In genomic region chr1:117020526-117021156, GRCh38 we compare ENCODE assay signal across 25 cellular contexts. TPM values are rescaled to one million over a fixed set of nuclear protein-coding genes. Genes with fewer than 3 reads are reported as not detected.
"Had no signal": no experiment of that assay in that cellular context is flagged by ENCODE, and none has a peak within 500 bp of the region (broad histone marks: within the 10 kb centered on the region; RNA-seq: fewer than 3 reads in every experiment).

No MANE protein-coding gene starts in this region.

- H3K9me3 ChIP-seq: colonic mucosa, gastroesophageal sphincter, heart right ventricle, ovary, right atrium auricular region, sigmoid colon, stomach, testis, tibial artery had no signal

- H3K36me3 ChIP-seq: colonic mucosa, gastroesophageal sphincter, heart right ventricle, ovary, right atrium auricular region, sigmoid colon, tibial artery had no signal

- H3K27me3 ChIP-seq: colonic mucosa, foreskin keratinocyte, gastroesophageal sphincter, heart right ventricle, ovary, right atrium auricular region, sigmoid colon, stomach, testis, tibial artery had no signal

- H3K4me1 ChIP-seq: colonic mucosa, foreskin keratinocyte, gastroesophageal sphincter, sigmoid colon, stomach, tibial artery had no signal

- H3K27ac ChIP-seq: colonic mucosa, epithelial cell of prostate, foreskin keratinocyte, gastroesophageal sphincter, heart right ventricle, ovary, right atrium auricular region, sigmoid colon, stomach, testis, tibial artery had no signal

- H3K4me3 ChIP-seq: colonic mucosa, gastroesophageal sphincter, heart right ventricle, ovary, right atrium auricular region, sigmoid colon, stomach, testis, tibial artery had no signal

- ATAC-seq: esophagus mucosa; foreskin keratinocyte; gastroesophageal sphincter; heart right ventricle; left lobe of liver; naive thymus-derived CD8-positive, alpha-beta T cell; stimulated activated effector memory CD8-positive, alpha-beta T cell treated with anti-CD3 and anti-CD28 coated beads, Interleukin-12 subunit alpha, Interleukin-12 subunit beta, amount 100 ng/mL, for 72 hours had no signal

- DNase-seq: colonic mucosa; effector CD8-positive, alpha-beta T cell; endodermal cell; foreskin keratinocyte; glutamatergic neuron; heart right ventricle; islet precursor cell; mesendoderm; naive thymus-derived CD8-positive, alpha-beta T cell; nephron progenitor cell; ovary; sigmoid colon; stimulated activated CD4-positive, alpha-beta T cell treated with anti-CD3 and anti-CD28 coated beads, Interleukin-2, amount 100 ng/mL, for 24 hours; stimulated activated CD4-positive, alpha-beta T cell treated with anti-CD3 and anti-CD28 coated beads, Interleukin-4, amount 100 ng/mL, for 24 hours; stimulated activated naive CD4-positive, alpha-beta T cell treated with Interleukin-2 at 50 U/mL for 16 hours; stomach; testis; tibial artery had no signal

RNA-seq across cellular contexts. Expression of gene CD101, which starts 19.1 kb away (rescaled TPM):
- total RNA-seq: fibroblast of lung; naive thymus-derived CD8-positive, alpha-beta T cell had no signal
